In genomic region chr17:34081269-34081668, GRCh38 we compare ENCODE assay signal across 13 cellular contexts.
DNase-seq lines count a peak whose midpoint lies in the region; ATAC-seq and TF ChIP-seq lines count a peak whose summit lies in the region.
"Had no signal": no experiment of that assay in that cellular context is flagged by ENCODE, and none has a peak within 500 bp of the region (broad histone marks: within the 10 kb centered on the region; RNA-seq: fewer than 3 reads in every experiment).

No MANE protein-coding gene starts in this region.

- H3K9me3 ChIP-seq in cardiac muscle cell (ENCODE audit: low read depth), result no peaks in the 10 kb centered on the region
- no peaks in the 10 kb centered on the region for H3K9me3 ChIP-seq in upper lobe of right lung
- no peaks in the 10 kb centered on the region for H3K9me3 ChIP-seq in CD8-positive, alpha-beta T cell (ENCODE audit: low read length)
- H3K9me3 ChIP-seq: BLaER1, suprapubic skin had no signal

- H3K27ac ChIP-seq in cardiac muscle cell (no peak overlapping the region), upper lobe of right lung (no peak overlapping the region)
- H3K27ac ChIP-seq in CD8-positive, alpha-beta T cell (ENCODE audit: low read depth, low read length), result no peak overlapping the region
- H3K27ac ChIP-seq: BLaER1, suprapubic skin had no signal

- H3K36me3 ChIP-seq in cardiac muscle cell (no peaks in the 10 kb centered on the region), upper lobe of right lung (no peaks in the 10 kb centered on the region)
- no peaks in the 10 kb centered on the region for H3K36me3 ChIP-seq in CD8-positive, alpha-beta T cell (ENCODE audit: insufficient read depth, low read length)
- H3K36me3 ChIP-seq: BLaER1, suprapubic skin had no signal

- no peak overlapping the region for H3K4me3 ChIP-seq in cardiac muscle cell
- no peak overlapping the region for H3K4me3 ChIP-seq in fibroblast of mammary gland (ENCODE audit: control insufficient read depth, low read depth, low read length)
- no peak overlapping the region for H3K4me3 ChIP-seq in upper lobe of right lung
- no peak overlapping the region for H3K4me3 ChIP-seq in CD8-positive, alpha-beta T cell (ENCODE audit: low read depth, low read length)
- H3K4me3 ChIP-seq: BLaER1, suprapubic skin had no signal

- H3K4me3 Mint-ChIP-seq in CD8-positive, alpha-beta T cell, result no peak overlapping the region
- H3K4me3 Mint-ChIP-seq: T-helper 17 cell had no signal

- H3K27ac Mint-ChIP-seq in CD8-positive, alpha-beta T cell, result no peak overlapping the region
- H3K27ac Mint-ChIP-seq: T-helper 17 cell had no signal

- peak; percentile 14 to 16 for DNase-seq in cardiac muscle cell (ENCODE audit: low read depth in 1 of 2, low spot score in 1 of 2)
- no peak for DNase-seq in Right ventricle myocardium inferior (ENCODE audit: missing footprints)
- DNase-seq in NCI-H82 treated with DMSO at 0.1 percent for 48 hours (lab: John Stamatoyannopoulos, UW; ENCODE audit: unreplicated experiment), result peak; percentile 5
- peak; percentile 12 for DNase-seq in fibroblast of mammary gland (ENCODE audit: low read depth)
- DNase-seq in upper lobe of right lung, result no peak
- no peak for DNase-seq in globus pallidus (ENCODE audit: low spot score)
- DNase-seq in CD8-positive, alpha-beta T cell, result no peak
- DNase-seq: NCI-H1105; stimulated activated CD4-positive, alpha-beta T cell treated with anti-CD3 and anti-CD28 coated beads, Interleukin-12 subunit alpha, Interleukin-12 subunit beta, amount 100 ng/mL, for 4 hours; T-helper 17 cell had no signal

- H3K36me3 Mint-ChIP-seq in CD8-positive, alpha-beta T cell, result no peaks in the 10 kb centered on the region

- no peaks in the 10 kb centered on the region for H3K9me3 Mint-ChIP-seq in CD8-positive, alpha-beta T cell

- TF ChIP-seq CTCF in cardiac muscle cell (IDR thresholded peaks at IDR 0.05; ENCODE audit: low read depth, low read length) (peak; percentile 32), fibroblast of mammary gland (conservative IDR thresholded peaks at IDR 0.05; ENCODE audit: control insufficient read depth, insufficient read depth, low read depth, low read length) (peak; percentile 44), upper lobe of right lung (IDR thresholded peaks at IDR 0.05) (peak; percentile 21)
- TF ChIP-seq CTCF in CD8-positive, alpha-beta T cell (IDR thresholded peaks at IDR 0.05), result no peak

- H3K27me3 ChIP-seq in cardiac muscle cell (no peaks in the 10 kb centered on the region), upper lobe of right lung (no peaks in the 10 kb centered on the region)
- H3K27me3 ChIP-seq in CD8-positive, alpha-beta T cell (ENCODE audit: insufficient read depth, low read length), result no peaks in the 10 kb centered on the region
- H3K27me3 ChIP-seq: BLaER1 had no signal

- peaks cover 16% of the 10 kb centered on the region for H3K27me3 Mint-ChIP-seq in CD8-positive, alpha-beta T cell (ENCODE audit: low read depth)

- CTCF ChIA-PET in CD8-positive, alpha-beta T cell (lab: Charles Lee), result no interaction called here

- H3K4me1 Mint-ChIP-seq in CD8-positive, alpha-beta T cell (ENCODE audit: low read depth), result no peaks in the 10 kb centered on the region
- H3K4me1 Mint-ChIP-seq: T-helper 17 cell had no signal

- intact Hi-C loops in Right ventricle myocardium inferior (cut with DNase I), result loop anchor here (5.0 kb wide), 1 partner anchor 66 kb away; no protein-coding TSS in a partner anchor
- intact Hi-C loops in upper lobe of right lung (cut with DNase I), result no loop called here
- intact Hi-C loops in CD8-positive, alpha-beta T cell (cut with DNase I, micrococcal nuclease), result no loop called here

- H3K4me1 ChIP-seq in cardiac muscle cell (ENCODE audit: low read depth) (no peaks in the 10 kb centered on the region), upper lobe of right lung (no peaks in the 10 kb centered on the region)
- H3K4me1 ChIP-seq in CD8-positive, alpha-beta T cell (ENCODE audit: insufficient read depth, low read length), result no peaks in the 10 kb centered on the region
- H3K4me1 ChIP-seq: BLaER1, suprapubic skin had no signal

- POLR2A ChIA-PET in CD8-positive, alpha-beta T cell (lab: Charles Lee), result no interaction called here

- ATAC-seq in Right ventricle myocardium inferior, result no peak
- no peak for ATAC-seq in upper lobe of right lung
- ATAC-seq in CD8-positive, alpha-beta T cell, result no peak
- no peak for ATAC-seq in GM21576 (IDR thresholded peaks at IDR 0.05; ENCODE audit: unreplicated experiment)
- ATAC-seq: T-helper 17 cell had no signal

Comparison
In these comparisons a context has a peak if more than half of its experiments do, and no peak if none do; other contexts are left out.
1. DNase-seq: peak in cardiac muscle cell (2 of 2), NCI-H82 treated with DMSO at 0.1 percent for 48 hours (single experiment) and fibroblast of mammary gland (single experiment); none in Right ventricle myocardium inferior (single experiment), upper lobe of right lung (single experiment), globus pallidus (single experiment) and CD8-positive, alpha-beta T cell (0 of 7).